ENCODE assay signal across 30 cellular contexts in genomic region chr1:168510595-168510918, GRCh38. TPM values are rescaled to one million over a fixed set of nuclear protein-coding genes. Genes with fewer than 3 reads are reported as not detected.
DNase-seq lines count a peak whose midpoint lies in the region; ATAC-seq, FAIRE-seq and TF ChIP-seq lines count a peak whose summit lies in the region.
"Had no signal": no experiment of that assay in that cellular context is flagged by ENCODE, and none has a peak within 500 bp of the region (broad histone marks: within the 10 kb centered on the region; RNA-seq: fewer than 3 reads in every experiment).

No MANE protein-coding gene starts in this region.

- peak in 1 of 7 experiments; percentile 63 for DNase-seq in CD8-positive, alpha-beta T cell
- DNase-seq in SJCRH30: peak; percentile 25 to 64
- no peak for DNase-seq in GM12878 (ENCODE audit: low read depth, low spot score)
- no peak for DNase-seq in stimulated activated effector memory CD8-positive, alpha-beta T cell treated with anti-CD3 and anti-CD28 coated beads, Interleukin-12 subunit alpha, Interleukin-12 subunit beta, amount 100 ng/mL, for 72 hours (ENCODE audit: low spot score in 2 of 2)
- DNase-seq in midbrain (lab: John Stamatoyannopoulos, UW): no peak
- DNase-seq in HPDE6-E6E7 (ENCODE audit: extremely low spot score): no peak
- DNase-seq: activated CD4-positive, alpha-beta T cell treated with anti-CD3 and anti-CD28 coated beads for 36 hours; activated gamma-delta T cell; C1 segment of cervical spinal cord; effector CD8-positive, alpha-beta T cell; erythroblast; head of caudate nucleus; lower lobe of right lung; mucosa of descending colon; NCI-H1417 treated with DMSO at 0.1 percent for 48 hours; NCI-H2081 treated with DMSO at 0.1 percent for 48 hours; NCI-H446; SK-N-SH; stimulated activated CD4-positive, alpha-beta T cell treated with anti-CD3 and anti-CD28 coated beads, Interleukin-2, amount 100 ng/mL, for 24 hours; upper lobe of right lung had no signal

- TSS peak; percentile 62 for BruUV-seq in GM12878 (replicated peaks; lab: Mats Ljungman, UMichigan)

- ATAC-seq in CD8-positive, alpha-beta T cell: peak; percentile 51
- ATAC-seq in GM12878 (peak; percentile 1; the same call in 1 of the 3 replicates), HG03097 (IDR thresholded peaks at IDR 0.05; ENCODE audit: low FRiP score, unreplicated experiment) (no peak)
- peak; percentile 54 for ATAC-seq in stimulated activated effector memory CD8-positive, alpha-beta T cell treated with anti-CD3 and anti-CD28 coated beads, Interleukin-12 subunit alpha, Interleukin-12 subunit beta, amount 100 ng/mL, for 72 hours
- ATAC-seq: activated CD4-positive, alpha-beta T cell treated with anti-CD3 and anti-CD28 coated beads for 36 hours; lower lobe of right lung; upper lobe of right lung had no signal

- H3K27ac Mint-ChIP-seq in CD8-positive, alpha-beta T cell: peak overlapping the region; percentile 84
- peak overlapping the region; percentile 80 for H3K27ac Mint-ChIP-seq in stimulated activated effector memory CD8-positive, alpha-beta T cell treated with anti-CD3 and anti-CD28 coated beads, Interleukin-12 subunit alpha, Interleukin-12 subunit beta, amount 100 ng/mL, for 72 hours
- H3K27ac Mint-ChIP-seq: brain, neural progenitor cell had no signal

- no peak overlapping the region; the same call in 1 of the 2 replicates for H3K9ac ChIP-seq in GM12878 (ENCODE audit: control insufficient read depth, insufficient read depth, low read length)
- H3K9ac ChIP-seq: neural progenitor cell, SK-N-SH had no signal

- 67% methylated on average over 5 of the region's 5 CpGs for WGBS in GM12878 (ENCODE audit: insufficient coverage, insufficient replicate concordance, low lambda C conversion rate, missing lambda C conversion rate)

- TF ChIP-seq EP300 in GM12878 (IDR thresholded peaks at IDR 0.05; ENCODE audit: borderline replicate concordance in 1 of 2, control insufficient read depth in 1 of 2, low read depth in 2 of 2, low read length in 2 of 2): no peak

- peak overlapping the region; percentile 64 for H2AFZ ChIP-seq in GM12878 (ENCODE audit: control insufficient read depth, low read depth, low read length)
- H2AFZ ChIP-seq: neural progenitor cell had no signal

- no peak for TF ChIP-seq POLR2A in GM12878 (IDR thresholded peaks at IDR 0.05; ENCODE audit: low read depth, low read length)

- TF ChIP-seq CTCF in CD8-positive, alpha-beta T cell (IDR thresholded peaks at IDR 0.05): no peak
- no peak for TF ChIP-seq CTCF in GM12878 (IDR thresholded peaks at IDR 0.05 in 2 of 3, conservative IDR thresholded peaks at IDR 0.05 in 1 of 3; ENCODE audit: control insufficient read depth in 2 of 3, extremely low read depth in 1 of 3, insufficient read depth in 1 of 3, low read depth in 3 of 3, low read length in 3 of 3)

- no peaks in the 10 kb centered on the region for H3K36me3 ChIP-seq in CD8-positive, alpha-beta T cell (ENCODE audit: insufficient read depth, low read length)
- no peaks in the 10 kb centered on the region for H3K36me3 ChIP-seq in SJCRH30
- no peaks in the 10 kb centered on the region for H3K36me3 ChIP-seq in GM12878 (ENCODE audit: control insufficient read depth in 2 of 2, insufficient read depth in 2 of 2, low read length in 1 of 2)
- H3K36me3 ChIP-seq: lower lobe of right lung, neural progenitor cell, right atrium auricular region, upper lobe of right lung had no signal

- H3K9me3 Mint-ChIP-seq in CD8-positive, alpha-beta T cell: no peaks in the 10 kb centered on the region
- H3K9me3 Mint-ChIP-seq in stimulated activated effector memory CD8-positive, alpha-beta T cell treated with anti-CD3 and anti-CD28 coated beads, Interleukin-12 subunit alpha, Interleukin-12 subunit beta, amount 100 ng/mL, for 72 hours: no peaks in the 10 kb centered on the region
- H3K9me3 Mint-ChIP-seq: brain, neural progenitor cell had no signal

- no peak overlapping the region for H3K4me2 ChIP-seq in GM12878 (ENCODE audit: control insufficient read depth, insufficient read depth)
- H3K4me2 ChIP-seq: neural progenitor cell, SK-N-SH, smooth muscle cell had no signal

- no peaks in the 10 kb centered on the region for H4K20me1 ChIP-seq in GM12878 (ENCODE audit: control insufficient read depth, insufficient read depth)

- no peak overlapping the region for H3K4me3 ChIP-seq in CD8-positive, alpha-beta T cell (ENCODE audit: low read depth, low read length)
- H3K4me3 ChIP-seq in SJCRH30 (no peak overlapping the region), GM12878 (no peak overlapping the region)
- H3K4me3 ChIP-seq: lower lobe of right lung, mucosa of descending colon, neural progenitor cell, right atrium auricular region, smooth muscle cell, upper lobe of right lung had no signal

- peaks cover 60% of the 10 kb centered on the region for H3K4me1 ChIP-seq in CD8-positive, alpha-beta T cell (ENCODE audit: insufficient read depth, low read length)
- peaks cover 30% of the 10 kb centered on the region for H3K4me1 ChIP-seq in SJCRH30
- H3K4me1 ChIP-seq in GM12878 (ENCODE audit: control insufficient read depth, insufficient read depth, low read length): peaks cover 16% of the 10 kb centered on the region

- RAD21 ChIA-PET in GM12878 (lab: Charles Lee; ENCODE audit: unreplicated experiment): interaction anchor here (0.9 to 14.3 kb wide), 24 partner anchors 8 to 598 kb away, joined by 3 to 218 read pairs (median 8); partner anchors contain the start of gene XCL2

- no peak for TF ChIP-seq RAD21 in GM12878 (IDR thresholded peaks at IDR 0.05; ENCODE audit: insufficient read depth, low read depth, low read length)

- H3K79me2 ChIP-seq in GM12878 (ENCODE audit: control insufficient read depth, insufficient read depth, low read length): no peaks in the 10 kb centered on the region

- H3K27me3 ChIP-seq in CD8-positive, alpha-beta T cell (ENCODE audit: insufficient read depth, low read length): no peaks in the 10 kb centered on the region
- H3K27me3 ChIP-seq in SJCRH30 (no peaks in the 10 kb centered on the region), GM12878 (replicated peaks in 1 of 2; ENCODE audit: control insufficient read depth in 2 of 2, insufficient read depth in 2 of 2, low read length in 1 of 2) (no peaks in the 10 kb centered on the region)
- H3K27me3 ChIP-seq: neural progenitor cell, right atrium auricular region, upper lobe of right lung had no signal

- H3K27me3 Mint-ChIP-seq in CD8-positive, alpha-beta T cell (ENCODE audit: low read depth): no peaks in the 10 kb centered on the region
- H3K27me3 Mint-ChIP-seq: activated CD4-positive, alpha-beta T cell treated with anti-CD3 and anti-CD28 coated beads for 36 hours had no signal

- H3K4me1 Mint-ChIP-seq in CD8-positive, alpha-beta T cell (ENCODE audit: low read depth): peaks cover 75% of the 10 kb centered on the region
- H3K4me1 Mint-ChIP-seq in stimulated activated effector memory CD8-positive, alpha-beta T cell treated with anti-CD3 and anti-CD28 coated beads, Interleukin-12 subunit alpha, Interleukin-12 subunit beta, amount 100 ng/mL, for 72 hours: peaks cover 83% of the 10 kb centered on the region

- FAIRE-seq in GM12878 (lab: Jason Lieb, UNC): no peak
- FAIRE-seq: D721Med had no signal

- CTCF ChIA-PET in CD8-positive, alpha-beta T cell (lab: Charles Lee): interaction anchor here (1.1 to 1.3 kb wide), 2 partner anchors 9 to 18 kb away, joined by 3 to 5 read pairs; no protein-coding TSS in a partner anchor
- CTCF ChIA-PET in GM12878 (lab: Yijun Ruan, JAX): interaction anchor here (0.5 to 3.5 kb wide), 14 partner anchors 8 to 276 kb away, joined by 3 to 28 read pairs (median 5); no protein-coding TSS in a partner anchor

- POLR2A ChIA-PET in CD8-positive, alpha-beta T cell (lab: Charles Lee): interaction anchor here (0.7 kb wide), 1 partner anchor 66 kb away, joined by 5 read pairs; no protein-coding TSS in a partner anchor
- POLR2A ChIA-PET in GM12878 (lab: Charles Lee): interaction anchor here (0.5 to 7.9 kb wide), 11 partner anchors 8 to 69 kb away, joined by 3 to 56 read pairs (median 5); no protein-coding TSS in a partner anchor

- in situ Hi-C loops in GM12878 (cut with MboI): no loop called here

- H3K9me3 ChIP-seq in CD8-positive, alpha-beta T cell (ENCODE audit: low read length): no peaks in the 10 kb centered on the region
- H3K9me3 ChIP-seq in SJCRH30 (replicated peaks): no peaks in the 10 kb centered on the region
- H3K9me3 ChIP-seq in GM12878 (replicated peaks; ENCODE audit: control insufficient read depth, insufficient read depth, low read length): no peaks in the 10 kb centered on the region
- H3K9me3 ChIP-seq: lower lobe of right lung, mucosa of descending colon, right atrium auricular region, SK-N-SH, upper lobe of right lung had no signal

- no peak overlapping the region for H3K4me3 Mint-ChIP-seq in CD8-positive, alpha-beta T cell
- H3K4me3 Mint-ChIP-seq in stimulated activated effector memory CD8-positive, alpha-beta T cell treated with anti-CD3 and anti-CD28 coated beads, Interleukin-12 subunit alpha, Interleukin-12 subunit beta, amount 100 ng/mL, for 72 hours: peak overlapping the region; percentile 44
- H3K4me3 Mint-ChIP-seq: activated CD4-positive, alpha-beta T cell treated with anti-CD3 and anti-CD28 coated beads for 36 hours; brain; neural progenitor cell had no signal

- H3K27ac ChIP-seq in CD8-positive, alpha-beta T cell (ENCODE audit: low read depth, low read length): no peak overlapping the region
- H3K27ac ChIP-seq in SJCRH30: peak overlapping the region; percentile 83
- peak overlapping the region; percentile 61 for H3K27ac ChIP-seq in GM12878 (ENCODE audit: control insufficient read depth, insufficient read depth)
- H3K27ac ChIP-seq: lower lobe of right lung, neural progenitor cell, right atrium auricular region, RWPE1, upper lobe of right lung had no signal

- no peaks in the 10 kb centered on the region for H3K36me3 Mint-ChIP-seq in CD8-positive, alpha-beta T cell
- H3K36me3 Mint-ChIP-seq in stimulated activated effector memory CD8-positive, alpha-beta T cell treated with anti-CD3 and anti-CD28 coated beads, Interleukin-12 subunit alpha, Interleukin-12 subunit beta, amount 100 ng/mL, for 72 hours: peaks cover 17% of the 10 kb centered on the region
- H3K36me3 Mint-ChIP-seq: brain, neural progenitor cell had no signal

- SMC1A ChIA-PET in GM12878 (lab: Charles Lee; ENCODE audit: uncharacterized antibody, unreplicated experiment): interaction anchor here (0.8 to 14.3 kb wide), 24 partner anchors 8 to 168 kb away, joined by 3 to 257 read pairs (median 6); partner anchors contain the start of gene XCL2

- intact Hi-C loops in CD8-positive, alpha-beta T cell (cut with DNase I, micrococcal nuclease): loop anchor here (5.0 to 10.0 kb wide), 5 partner anchors 37 to 1184 kb away; no protein-coding TSS in a partner anchor
- intact Hi-C loops in GM12878 (cut with micrococcal nuclease; ENCODE audit: unreplicated experiment): loop anchor here (1.0 to 2.0 kb wide), 2 partner anchors 43 to 44 kb away; no protein-coding TSS in a partner anchor

RNA-seq across cellular contexts. Expression of gene XCL2, which starts 33.2 kb away (rescaled TPM):
- total RNA-seq in CD8-positive, alpha-beta T cell: 10 to 100 TPM; 18.9 to 19.5 TPM
- not detected in 2 replicates for total RNA-seq in SJCRH30 (2014; rRNA removed; shearing (Covaris generic))
- total RNA-seq in GM12878 (2013; cell fraction: nucleolus; rRNA removed): 3.9 and 4.0 TPM in 2 replicates
- 5.3 and 6.7 TPM in 2 replicates for total RNA-seq in GM12878 (2014; rRNA removed)
- total RNA-seq in GM12878 (2014; rRNA removed; fragmentation: Illumina TruSeq; extraction: Trizol): 4.5 and 5.3 TPM in 2 replicates
- 2.1 and 2.4 TPM in 2 replicates for total RNA-seq in GM12878 (2021)
- polyA plus RNA-seq in GM12878 (2011; ENCODE audit: low read depth): 1.6 TPM
- polyA plus RNA-seq in GM12878 (2011; rRNA removed): 204 and 299 TPM in 2 replicates
- polyA plus RNA-seq in GM12878 (2011; cell fraction: cytosol; rRNA removed): 523 and 1,399 TPM in 2 replicates
- 82.3 and 200 TPM in 2 replicates for polyA plus RNA-seq in GM12878 (2011; cell fraction: nucleus; rRNA removed)
- polyA plus RNA-seq in GM12878 (2012): 0.35 and 0.56 TPM in 2 replicates
- polyA plus RNA-seq in GM12878 (2014; fragmentation: Illumina TruSeq; extraction: Trizol): 5.2 and 6.3 TPM in 2 replicates
- polyA plus RNA-seq in GM12878 (2014; fragmentation: Nextera tagmentation; extraction: Ambion mirVana): 1 to 10 TPM; 3.5 to 5.0 TPM
- 4.5 and 4.9 TPM in 2 replicates for polyA plus RNA-seq in GM12878 (2014; rRNA removed)
- 1 to 10 TPM in 1 of 2 experiments, under 1 TPM in 1; 0.50 to 1.2 TPM for polyA plus RNA-seq in GM12878 (2016; fragmentation: Nextera tagmentation; extraction: Ambion mirVana)
- 102 and 163 TPM in 2 replicates for polyA minus RNA-seq in GM12878 (2011; rRNA and poly(A)+ RNA removed)
- polyA minus RNA-seq in GM12878 (2011; cell fraction: cytosol; rRNA and poly(A)+ RNA removed): 21.6 and 27.4 TPM in 2 replicates
- polyA minus RNA-seq in GM12878 (2011; cell fraction: nucleus; rRNA and poly(A)+ RNA removed): 16.4 and 20.8 TPM in 2 replicates
- total RNA-seq: chondrocyte, fibroblast of villous mesenchyme, OCI-LY7, right atrium auricular region, smooth muscle cell had no signal
- polyA plus RNA-seq: SK-N-SH, smooth muscle cell had no signal

Comparison
In these comparisons a context has a peak if more than half of its experiments do, and no peak if none do; other contexts are left out.
1. DNase-seq: peak in SJCRH30 (2 of 2); none in GM12878 (single experiment), stimulated activated effector memory CD8-positive, alpha-beta T cell treated with anti-CD3 and anti-CD28 coated beads, Interleukin-12 subunit alpha, Interleukin-12 subunit beta, amount 100 ng/mL, for 72 hours (0 of 2), midbrain (single experiment) and HPDE6-E6E7 (single experiment).